1 cellular context compared by ENCODE assay signal in genomic region chr10:5040781-5041470, GRCh38.
TF ChIP-seq lines count a peak whose summit lies in the region.

No MANE protein-coding gene starts in this region.

TF ChIP-seq in SK-N-SH treated with all-trans-retinoic acid at 6 μM for 48 hours, 23 proteins besides CTCF, POLR2A, EP300 and RAD21 (continued from another document):
- TF ChIP-seq TSHZ2 (CRISPR knock-in tag; IDR thresholded peaks at IDR 0.05) = no peak
